Comparison of ENCODE assay signal across 1 cellular context in the genomic region with DNA sequence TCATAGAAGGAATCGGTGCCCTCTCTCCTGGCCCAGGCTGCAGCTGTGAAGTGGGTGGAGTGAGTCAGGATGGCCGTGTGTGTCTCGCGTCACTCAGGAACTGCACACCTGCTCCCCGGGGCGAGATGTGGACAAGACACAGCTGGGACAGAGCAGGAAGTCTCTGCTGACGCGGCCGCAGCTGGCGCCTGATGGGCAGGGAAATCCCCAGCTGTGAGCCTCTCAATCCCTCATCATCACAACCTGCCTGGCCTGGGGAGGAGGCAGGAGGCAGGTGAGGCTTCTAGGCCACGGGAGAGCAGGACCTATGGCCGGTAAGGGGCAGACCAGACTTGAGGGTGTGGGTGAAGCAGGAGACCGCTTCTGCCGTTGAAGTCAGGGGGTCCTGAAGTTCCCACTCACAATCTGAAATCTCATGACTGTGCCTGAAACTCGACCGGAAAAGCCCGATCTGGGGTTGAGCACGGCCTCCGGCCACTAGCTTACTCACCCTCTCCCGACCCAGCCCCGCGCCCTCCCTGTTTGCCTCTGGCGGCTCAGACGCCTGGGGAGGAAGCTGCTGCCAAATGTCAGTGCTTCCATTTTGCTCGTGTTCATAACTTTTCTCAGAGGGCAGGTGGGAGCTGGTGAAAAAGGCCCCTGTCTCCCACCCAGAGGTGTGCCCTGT.
A peak's percentile ranks its signal among the peaks of the same experiment; 100 is the strongest.
TF ChIP-seq lines count a peak whose summit lies in the region.

No MANE protein-coding gene starts in this region.

TF ChIP-seq in GM12878, 131 proteins besides CTCF, POLR2A, EP300 and RAD21 (continued from another document):
- TF ChIP-seq ZNF592 (IDR thresholded peaks at IDR 0.05) (no peak), ESRRA (IDR thresholded peaks at IDR 0.05; ENCODE audit: low read length) (no peak), YY1 (IDR thresholded peaks at IDR 0.05; ENCODE audit: low read depth, low read length) (no peak), SP1 (IDR thresholded peaks at IDR 0.05; ENCODE audit: low read depth, low read length) (peak; percentile 37), KAT2A (conservative IDR thresholded peaks at IDR 0.05; ENCODE audit: control insufficient read depth, low read depth, low read length) (no peak), SRF (IDR thresholded peaks at IDR 0.05; ENCODE audit: low read depth in 2 of 2, low read length in 2 of 2) (peak; percentile 74 to 75), EED (IDR thresholded peaks at IDR 0.05; ENCODE audit: low read depth) (peak; percentile 87), SIX5 (IDR thresholded peaks at IDR 0.05; ENCODE audit: low read depth, low read length, severe bottlenecking) (no peak), NBN (IDR thresholded peaks at IDR 0.05) (peak; percentile 89; the same call in 1 of the 2 replicates), CUX1 (IDR thresholded peaks at IDR 0.05; ENCODE audit: insufficient replicate concordance, low read depth, low read length) (no peak), FOXK2 (IDR thresholded peaks at IDR 0.05) (no peak), POLR2AphosphoS5 (IDR thresholded peaks at IDR 0.05; ENCODE audit: low read length) (peak; percentile 87), SMAD5 (IDR thresholded peaks at IDR 0.05; ENCODE audit: low read depth) (0 out of 2 replicates have a peak, but pooled peaks have one; percentile 32), BACH1 (IDR thresholded peaks at IDR 0.05; ENCODE audit: borderline replicate concordance) (peak; percentile 80), LARP7 (IDR thresholded peaks at IDR 0.05) (no peak)
- TF ChIP-seq, protein P1, sequence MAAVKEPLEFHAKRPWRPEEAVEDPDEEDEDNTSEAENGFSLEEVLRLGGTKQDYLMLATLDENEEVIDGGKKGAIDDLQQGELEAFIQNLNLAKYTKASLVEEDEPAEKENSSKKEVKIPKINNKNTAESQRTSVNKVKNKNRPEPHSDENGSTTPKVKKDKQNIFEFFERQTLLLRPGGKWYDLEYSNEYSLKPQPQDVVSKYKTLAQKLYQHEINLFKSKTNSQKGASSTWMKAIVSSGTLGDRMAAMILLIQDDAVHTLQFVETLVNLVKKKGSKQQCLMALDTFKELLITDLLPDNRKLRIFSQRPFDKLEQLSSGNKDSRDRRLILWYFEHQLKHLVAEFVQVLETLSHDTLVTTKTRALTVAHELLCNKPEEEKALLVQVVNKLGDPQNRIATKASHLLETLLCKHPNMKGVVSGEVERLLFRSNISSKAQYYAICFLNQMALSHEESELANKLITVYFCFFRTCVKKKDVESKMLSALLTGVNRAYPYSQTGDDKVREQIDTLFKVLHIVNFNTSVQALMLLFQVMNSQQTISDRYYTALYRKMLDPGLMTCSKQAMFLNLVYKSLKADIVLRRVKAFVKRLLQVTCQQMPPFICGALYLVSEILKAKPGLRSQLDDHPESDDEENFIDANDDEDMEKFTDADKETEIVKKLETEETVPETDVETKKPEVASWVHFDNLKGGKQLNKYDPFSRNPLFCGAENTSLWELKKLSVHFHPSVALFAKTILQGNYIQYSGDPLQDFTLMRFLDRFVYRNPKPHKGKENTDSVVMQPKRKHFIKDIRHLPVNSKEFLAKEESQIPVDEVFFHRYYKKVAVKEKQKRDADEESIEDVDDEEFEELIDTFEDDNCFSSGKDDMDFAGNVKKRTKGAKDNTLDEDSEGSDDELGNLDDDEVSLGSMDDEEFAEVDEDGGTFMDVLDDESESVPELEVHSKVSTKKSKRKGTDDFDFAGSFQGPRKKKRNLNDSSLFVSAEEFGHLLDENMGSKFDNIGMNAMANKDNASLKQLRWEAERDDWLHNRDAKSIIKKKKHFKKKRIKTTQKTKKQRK (IDR thresholded peaks at IDR 0.05; ENCODE audit: low read depth, low read length) = no peak
- TF ChIP-seq, protein P2, sequence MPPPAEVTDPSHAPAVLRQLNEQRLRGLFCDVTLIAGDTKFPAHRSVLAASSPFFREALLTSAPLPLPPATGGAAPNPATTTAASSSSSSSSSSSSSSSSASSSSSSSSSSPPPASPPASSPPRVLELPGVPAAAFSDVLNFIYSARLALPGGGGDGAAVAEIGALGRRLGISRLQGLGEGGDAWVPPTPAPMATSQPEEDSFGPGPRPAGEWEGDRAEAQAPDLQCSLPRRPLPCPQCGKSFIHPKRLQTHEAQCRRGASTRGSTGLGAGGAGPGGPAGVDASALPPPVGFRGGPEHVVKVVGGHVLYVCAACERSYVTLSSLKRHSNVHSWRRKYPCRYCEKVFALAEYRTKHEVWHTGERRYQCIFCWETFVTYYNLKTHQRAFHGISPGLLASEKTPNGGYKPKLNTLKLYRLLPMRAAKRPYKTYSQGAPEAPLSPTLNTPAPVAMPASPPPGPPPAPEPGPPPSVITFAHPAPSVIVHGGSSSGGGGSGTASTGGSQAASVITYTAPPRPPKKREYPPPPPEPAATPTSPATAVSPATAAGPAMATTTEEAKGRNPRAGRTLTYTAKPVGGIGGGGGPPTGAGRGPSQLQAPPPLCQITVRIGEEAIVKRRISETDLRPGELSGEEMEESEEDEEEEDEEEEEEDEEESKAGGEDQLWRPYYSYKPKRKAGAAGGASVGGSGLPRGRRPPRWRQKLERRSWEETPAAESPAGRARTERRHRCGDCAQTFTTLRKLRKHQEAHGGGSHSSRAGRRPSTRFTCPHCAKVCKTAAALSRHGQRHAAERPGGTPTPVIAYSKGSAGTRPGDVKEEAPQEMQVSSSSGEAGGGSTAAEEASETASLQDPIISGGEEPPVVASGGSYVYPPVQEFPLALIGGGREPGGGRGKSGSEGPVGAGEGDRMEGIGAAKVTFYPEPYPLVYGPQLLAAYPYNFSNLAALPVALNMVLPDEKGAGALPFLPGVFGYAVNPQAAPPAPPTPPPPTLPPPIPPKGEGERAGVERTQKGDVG (CRISPR knock-in tag; IDR thresholded peaks at IDR 0.05) = no peak
